In genomic region chr14:72591401-72591800, GRCh38 we compare ENCODE assay signal across 16 cellular contexts.
DNase-seq lines count a peak whose midpoint lies in the region; ATAC-seq, FAIRE-seq and TF ChIP-seq lines count a peak whose summit lies in the region.
"Had no signal": no experiment of that assay in that cellular context is flagged by ENCODE, and none has a peak within 500 bp of the region (broad histone marks: within the 10 kb centered on the region; RNA-seq: fewer than 3 reads in every experiment).

No MANE protein-coding gene starts in this region.

- intact Hi-C loops in psoas muscle (cut with DNase I): no loop called here

- no peak overlapping the region for H3K4me3 ChIP-seq in Loucy (ENCODE audit: low read length, poor library complexity, severe bottlenecking)
- no peak overlapping the region for H3K4me3 ChIP-seq in gastroesophageal sphincter
- H3K4me3 ChIP-seq in psoas muscle: no peak overlapping the region

- no peak overlapping the region for H2AFZ ChIP-seq in Loucy (ENCODE audit: low read length)

- H3K4me1 Mint-ChIP-seq in stimulated activated naive CD8-positive, alpha-beta T cell treated with anti-CD3 and anti-CD28 coated beads, Interleukin-15, Interleukin-2, amounts not matched to agents 100 ng/mL and 50 ng/mL, for 24 hours (ENCODE audit: low read depth): peaks cover 64% of the 10 kb centered on the region
- H3K4me1 Mint-ChIP-seq in stimulated activated naive CD8-positive, alpha-beta T cell treated with anti-CD3 and anti-CD28 coated beads, Interleukin-15, amount 100 ng/mL, for 72 hours: peaks cover 55% of the 10 kb centered on the region

- H3K27ac ChIP-seq in gastroesophageal sphincter: no peak overlapping the region
- H3K27ac ChIP-seq in psoas muscle: no peak overlapping the region
- H3K27ac ChIP-seq: C4-2B had no signal

- H3K36me3 ChIP-seq in Loucy (ENCODE audit: insufficient read depth, low read length): no peaks in the 10 kb centered on the region
- no peaks in the 10 kb centered on the region for H3K36me3 ChIP-seq in gastroesophageal sphincter
- H3K36me3 ChIP-seq in psoas muscle (ENCODE audit: insufficient read depth in 1 of 2, low read depth in 1 of 2): no peaks in the 10 kb centered on the region

- peaks cover 42% of the 10 kb centered on the region for H3K27me3 Mint-ChIP-seq in stimulated activated naive CD8-positive, alpha-beta T cell treated with anti-CD3 and anti-CD28 coated beads, Interleukin-15, Interleukin-2, amounts not matched to agents 100 ng/mL and 50 ng/mL, for 24 hours
- peaks cover 26% of the 10 kb centered on the region for H3K27me3 Mint-ChIP-seq in stimulated activated naive CD8-positive, alpha-beta T cell treated with anti-CD3 and anti-CD28 coated beads, Interleukin-15, amount 100 ng/mL, for 72 hours

- no peak for ATAC-seq in stimulated activated naive CD8-positive, alpha-beta T cell treated with anti-CD3 and anti-CD28 coated beads, Interleukin-15, amount 100 ng/mL, for 72 hours
- ATAC-seq in gastroesophageal sphincter: no peak
- ATAC-seq in psoas muscle: no peak

- peak overlapping the region; percentile 66 for H3K4me2 ChIP-seq in Loucy (ENCODE audit: low read depth, low read length, poor library complexity, severe bottlenecking)

- peak; percentile 46 for DNase-seq in NCI-H2171 treated with DMSO at 0.1 percent for 48 hours (lab: John Stamatoyannopoulos, UW)
- DNase-seq in NCI-H2171 (lab: John Stamatoyannopoulos, UW): no peak
- DNase-seq in stimulated activated naive CD8-positive, alpha-beta T cell treated with anti-CD3 and anti-CD28 coated beads, Interleukin-15, amount 100 ng/mL, for 72 hours: no peak
- DNase-seq in urothelium cell line (ENCODE audit: low spot score): no peak
- DNase-seq in psoas muscle: no peak
- DNase-seq: ACHN; CD4-positive, alpha-beta memory T cell; DND-41; GDM1; GOT3; H9 had no signal

- FAIRE-seq in urothelium cell line (lab: Jason Lieb, UNC): peak; percentile 84
- FAIRE-seq: GM19239 had no signal

- WGBS in gastroesophageal sphincter (ENCODE audit: low coverage in 1 of 2), 2 donors: 93 to 94% methylated on average over 3 to 4 of the region's 4 CpGs
- 52 to 63% (median 59%) methylated on average over 4 of the region's 4 CpGs for WGBS in psoas muscle, 3 donors

- peak overlapping the region; percentile 8 for H3K27ac Mint-ChIP-seq in stimulated activated naive CD8-positive, alpha-beta T cell treated with anti-CD3 and anti-CD28 coated beads, Interleukin-15, Interleukin-2, amounts not matched to agents 100 ng/mL and 50 ng/mL, for 24 hours
- no peak overlapping the region for H3K27ac Mint-ChIP-seq in stimulated activated naive CD8-positive, alpha-beta T cell treated with anti-CD3 and anti-CD28 coated beads, Interleukin-15, amount 100 ng/mL, for 72 hours
- H3K27ac Mint-ChIP-seq: H9 had no signal

- peaks cover 5% of the 10 kb centered on the region for H3K9me3 Mint-ChIP-seq in stimulated activated naive CD8-positive, alpha-beta T cell treated with anti-CD3 and anti-CD28 coated beads, Interleukin-15, Interleukin-2, amounts not matched to agents 100 ng/mL and 50 ng/mL, for 24 hours
- H3K9me3 Mint-ChIP-seq in stimulated activated naive CD8-positive, alpha-beta T cell treated with anti-CD3 and anti-CD28 coated beads, Interleukin-15, amount 100 ng/mL, for 72 hours: no peaks in the 10 kb centered on the region
- H3K9me3 Mint-ChIP-seq: H9 had no signal

- H3K9me2 ChIP-seq in Loucy (replicated peaks; ENCODE audit: low read depth, low read length): no peaks in the 10 kb centered on the region

- H3K4me1 ChIP-seq in Loucy (ENCODE audit: insufficient read depth, low read length, poor library complexity, severe bottlenecking): peaks cover 91% of the 10 kb centered on the region
- H3K4me1 ChIP-seq in gastroesophageal sphincter: no peaks in the 10 kb centered on the region
- no peaks in the 10 kb centered on the region for H3K4me1 ChIP-seq in psoas muscle

- no peak for TF ChIP-seq EP300 in gastroesophageal sphincter (IDR thresholded peaks at IDR 0.05)

- H3K9me3 ChIP-seq in Loucy (ENCODE audit: insufficient read depth, low read depth, low read length) (no peaks in the 10 kb centered on the region), gastroesophageal sphincter (no peaks in the 10 kb centered on the region), psoas muscle (no peaks in the 10 kb centered on the region)

- H3K79me2 ChIP-seq in Loucy (ENCODE audit: insufficient read depth, low read length): peaks cover 13% of the 10 kb centered on the region; the same call in 1 of the 2 replicates

- H3K4me3 Mint-ChIP-seq in stimulated activated naive CD8-positive, alpha-beta T cell treated with anti-CD3 and anti-CD28 coated beads, Interleukin-15, Interleukin-2, amounts not matched to agents 100 ng/mL and 50 ng/mL, for 24 hours: no peak overlapping the region
- H3K4me3 Mint-ChIP-seq in stimulated activated naive CD8-positive, alpha-beta T cell treated with anti-CD3 and anti-CD28 coated beads, Interleukin-15, amount 100 ng/mL, for 72 hours: no peak overlapping the region
- H3K4me3 Mint-ChIP-seq: H9 had no signal

- TF ChIP-seq POLR2A in gastroesophageal sphincter (IDR thresholded peaks at IDR 0.05): no peak

- H3K9ac ChIP-seq in Loucy (ENCODE audit: low read depth, low read length, poor library complexity, severe bottlenecking): peak overlapping the region; percentile 69

- no peaks in the 10 kb centered on the region for H3K36me3 Mint-ChIP-seq in stimulated activated naive CD8-positive, alpha-beta T cell treated with anti-CD3 and anti-CD28 coated beads, Interleukin-15, Interleukin-2, amounts not matched to agents 100 ng/mL and 50 ng/mL, for 24 hours (ENCODE audit: low read depth)
- H3K36me3 Mint-ChIP-seq: CD4-positive, alpha-beta memory T cell had no signal

- no peaks in the 10 kb centered on the region for H3K27me3 ChIP-seq in Loucy (ENCODE audit: insufficient read depth, low read length, poor library complexity, severe bottlenecking)
- no peaks in the 10 kb centered on the region for H3K27me3 ChIP-seq in gastroesophageal sphincter
- peaks cover 0 to 1% (median 0%) of the 10 kb centered on the region in 3 donors for H3K27me3 ChIP-seq in psoas muscle (ENCODE audit: insufficient read depth in 3 of 3, low read length in 2 of 3)

- H4K20me1 ChIP-seq in Loucy (ENCODE audit: insufficient read depth, low read length, poor library complexity, severe bottlenecking): no peaks in the 10 kb centered on the region

- TF ChIP-seq CTCF in Loucy (conservative IDR thresholded peaks at IDR 0.05; ENCODE audit: low read length) (no peak), gastroesophageal sphincter (IDR thresholded peaks at IDR 0.05) (no peak), psoas muscle (IDR thresholded peaks at IDR 0.05) (no peak)

- H3F3A ChIP-seq in Loucy (ENCODE audit: low read depth): peaks cover 26% of the 10 kb centered on the region
